Comparison of ENCODE assay signal across 9 cellular contexts in the genomic region with DNA sequence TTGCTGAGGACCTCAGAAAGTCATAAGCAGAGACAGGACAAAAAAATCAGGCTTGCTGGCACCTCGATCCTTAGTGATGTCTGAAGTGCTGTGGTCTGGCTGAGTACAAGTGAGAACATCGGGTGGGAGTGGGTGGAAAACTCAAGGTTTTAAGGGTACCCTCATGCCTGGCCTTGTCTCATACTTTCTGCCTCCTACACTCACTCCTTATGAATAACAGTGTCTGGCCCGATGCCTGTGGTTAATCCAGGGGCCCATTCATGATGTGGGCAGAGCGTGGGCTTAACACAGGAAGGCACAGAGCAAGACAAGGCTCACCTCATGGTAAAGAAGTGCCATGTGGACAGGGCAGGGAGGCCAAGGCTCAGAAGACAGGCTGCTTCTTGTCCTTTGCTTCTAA. TPM values are rescaled to one million over a fixed set of nuclear protein-coding genes. Genes with fewer than 3 reads are reported as not detected.
A peak's percentile ranks its signal among the peaks of the same experiment; 100 is the strongest.
DNase-seq lines count a peak whose midpoint lies in the region; ATAC-seq and TF ChIP-seq lines count a peak whose summit lies in the region.
"Had no signal": no experiment of that assay in that cellular context is flagged by ENCODE, and none has a peak within 500 bp of the region (broad histone marks: within the 10 kb centered on the region; RNA-seq: fewer than 3 reads in every experiment).

No MANE protein-coding gene starts in this region.

- H3K36me3 ChIP-seq in uterus, result no peaks in the 10 kb centered on the region

- TF ChIP-seq POLR2A in uterus (IDR thresholded peaks at IDR 0.05), result no peak

- no peaks in the 10 kb centered on the region for H3K27me3 ChIP-seq in uterus

- ATAC-seq in esophagus mucosa (peak; percentile 39), GM19467 (IDR thresholded peaks at IDR 0.05; ENCODE audit: unreplicated experiment) (no peak)

- no peak overlapping the region for H3K27ac ChIP-seq in uterus

- DNase-seq in GM12865 (ENCODE audit: low read depth) (peak; percentile 14), uterus (no peak), midbrain (lab: John Stamatoyannopoulos, UW) (no peak), RKO (ENCODE audit: low spot score) (no peak)
- peak; percentile 73 to 85 for DNase-seq in activated CD4-positive, alpha-beta T cell treated with anti-CD3 and anti-CD28 coated beads, Interleukin-2, amount 50 U/mL, for 48 hours
- DNase-seq in stimulated activated CD4-positive, alpha-beta T cell treated with anti-CD3 and anti-CD28 coated beads, Interleukin-4, amount 100 ng/mL, for 48 hours (ENCODE audit: low read depth in 2 of 2), result peak; percentile 59 to 76
- DNase-seq: NCI-H69 had no signal

- TF ChIP-seq CTCF in GM12865 (IDR thresholded peaks at IDR 0.05; ENCODE audit: insufficient read depth, low read depth, low read length, missing control alignments) (no peak), uterus (IDR thresholded peaks at IDR 0.05) (no peak)

- H3K4me3 ChIP-seq in GM12865 (ENCODE audit: low read depth, low read length) (no peak overlapping the region), uterus (no peak overlapping the region)

- no peaks in the 10 kb centered on the region for H3K9me3 ChIP-seq in uterus

- intact Hi-C loops in uterus (cut with DNase I; ENCODE audit: low total_unique reads), result no loop called here

- no peaks in the 10 kb centered on the region for H3K4me1 ChIP-seq in uterus

RNA-seq across cellular contexts. Expression of gene UCP3, which starts 11.0 kb away (rescaled TPM):
- 0.28 TPM for total RNA-seq in esophagus mucosa
- 1 to 10 TPM in 2 of 4 donors, under 1 TPM in 1, not detected in 1; 0.21 to 4.1 (median 1.5) TPM for total RNA-seq in uterus

RNA-seq across cellular contexts. Expression of gene UCP2, which starts 37.2 kb away (rescaled TPM):
- 5.3 TPM for total RNA-seq in esophagus mucosa
- total RNA-seq in uterus, result 10 to 100 TPM in 3 of 4 donors, not detected in 1; 10.8 to 64.7 (median 33.7) TPM

Comparison
In these comparisons a context has a peak if more than half of its experiments do, and no peak if none do; other contexts are left out.
1. DNase-seq: peak in GM12865 (single experiment), activated CD4-positive, alpha-beta T cell treated with anti-CD3 and anti-CD28 coated beads, Interleukin-2, amount 50 U/mL, for 48 hours (2 of 2) and stimulated activated CD4-positive, alpha-beta T cell treated with anti-CD3 and anti-CD28 coated beads, Interleukin-4, amount 100 ng/mL, for 48 hours (2 of 2); none in uterus (0 of 2), midbrain (single experiment) and RKO (single experiment).